In genomic region chr10:118106426-118106825, GRCh38 we compare ENCODE assay signal across 1 cellular context.
TF ChIP-seq lines count a peak whose summit lies in the region.

No MANE protein-coding gene starts in this region.

TF ChIP-seq in GM12878, 131 proteins besides CTCF, POLR2A, EP300 and RAD21:
- TF ChIP-seq STAT3 (IDR thresholded peaks at IDR 0.05; ENCODE audit: low read depth, low read length) (no peak), SMC3 (IDR thresholded peaks at IDR 0.05; ENCODE audit: borderline replicate concordance, low read length) (peak; percentile 46)
TF ChIP-seq in GM12878: peak in this region for 1.
